Comparison of ENCODE assay signal across 12 cellular contexts in genomic region chr14:69137456-69138188, GRCh38.
DNase-seq lines count a peak whose midpoint lies in the region; ATAC-seq and TF ChIP-seq lines count a peak whose summit lies in the region.
"Had no signal": no experiment of that assay in that cellular context is flagged by ENCODE, and none has a peak within 500 bp of the region (broad histone marks: within the 10 kb centered on the region; RNA-seq: fewer than 3 reads in every experiment).

No MANE protein-coding gene starts in this region.

- H3K4me3 ChIP-seq in GM12865 (ENCODE audit: low read depth, low read length): no peak overlapping the region
- H3K4me3 ChIP-seq in HEK293 (ENCODE audit: low read depth, low read length): no peak overlapping the region
- H3K4me3 ChIP-seq in choroid plexus epithelial cell (ENCODE audit: low read depth, low read length): no peak overlapping the region
- H3K4me3 ChIP-seq: breast epithelium, stomach had no signal

- TF ChIP-seq CTCF in GM12865 (IDR thresholded peaks at IDR 0.05; ENCODE audit: insufficient read depth, low read depth, low read length, missing control alignments) (no peak), HEK293 (tag by site-specific recombination; IDR thresholded peaks at IDR 0.05) (no peak), choroid plexus epithelial cell (conservative IDR thresholded peaks at IDR 0.05; ENCODE audit: low read depth, low read length) (no peak), nephron (IDR thresholded peaks at IDR 0.05; ENCODE audit: unreplicated experiment in 3 of 3) (no peak)

- H3K27me3 Mint-ChIP-seq in nephron (ENCODE audit: low read depth): no peaks in the 10 kb centered on the region

- H3K9me3 ChIP-seq in HEK293 (ENCODE audit: control insufficient read depth, insufficient read depth, low read depth, low read length): no peaks in the 10 kb centered on the region
- H3K9me3 ChIP-seq: breast epithelium, stomach had no signal

- peak overlapping the region; percentile 28; the same call in 1 of the 2 replicates for H3K27ac ChIP-seq in HEK293 (ENCODE audit: extremely low read depth, low read depth, low read length)
- H3K27ac ChIP-seq: breast epithelium had no signal

- peaks cover 26% of the 10 kb centered on the region for H3K4me1 Mint-ChIP-seq in nephron

- no peaks in the 10 kb centered on the region for H3K9me3 Mint-ChIP-seq in nephron

- no peak overlapping the region for H3K4me3 Mint-ChIP-seq in nephron

- CTCF ChIA-PET in HEK293 (lab: Yijun Ruan, JAX): interaction anchor here (0.5 to 2.1 kb wide), 5 partner anchors 8 to 910 kb away, joined by 3 to 12 read pairs (median 4); no protein-coding TSS in a partner anchor

- no peak for ATAC-seq in HG03571 (IDR thresholded peaks at IDR 0.05; ENCODE audit: unreplicated experiment)
- ATAC-seq in GM21825 (IDR thresholded peaks at IDR 0.05; ENCODE audit: unreplicated experiment): no peak
- no peak for ATAC-seq in HG03108 (IDR thresholded peaks at IDR 0.05; ENCODE audit: unreplicated experiment)

- peak; percentile 56 for DNase-seq in GM12865 (ENCODE audit: low read depth)
- DNase-seq in choroid plexus epithelial cell (ENCODE audit: low read depth): peak; percentile 56
- DNase-seq in NCI-H446 (lab: John Stamatoyannopoulos, UW): no peak
- DNase-seq: DMS153, NCI-H526, stomach had no signal

- H3K36me3 Mint-ChIP-seq in nephron (ENCODE audit: low read depth): peaks cover 15% of the 10 kb centered on the region

- H3K4me1 ChIP-seq in HEK293 (ENCODE audit: control insufficient read depth, insufficient read depth, low read length): peaks cover 39% of the 10 kb centered on the region
- H3K4me1 ChIP-seq: breast epithelium had no signal

- POLR2A ChIA-PET in HEK293 (lab: Yijun Ruan, JAX): interaction anchor here (0.7 kb wide), 1 partner anchor 34 kb away, joined by 3 read pairs; no protein-coding TSS in a partner anchor

- peak overlapping the region in 2 of 3 experiments; percentile 35 to 44 for H3K27ac Mint-ChIP-seq in nephron

- H3K36me3 ChIP-seq in HEK293 (ENCODE audit: control insufficient read depth in 2 of 2, insufficient read depth in 1 of 2, low read length in 2 of 2): no peaks in the 10 kb centered on the region; a peak in 1 of 3 replicates
- H3K36me3 ChIP-seq: breast epithelium had no signal

TF ChIP-seq in HEK293, 187 proteins besides CTCF, POLR2A, EP300 and RAD21:
- no peak for TF ChIP-seq ZNF621 (tag by site-specific recombination; IDR thresholded peaks at IDR 0.05)
- no peak for TF ChIP-seq ZFP3 (tag by site-specific recombination; IDR thresholded peaks at IDR 0.05; ENCODE audit: low read depth)
- no peak for TF ChIP-seq ZBTB11 (tag by site-specific recombination; conservative IDR thresholded peaks at IDR 0.05; ENCODE audit: low read depth)
- no peak for TF ChIP-seq ZNF704 (tag by site-specific recombination; IDR thresholded peaks at IDR 0.05)
- no peak for TF ChIP-seq ZNF292 (tag by site-specific recombination; IDR thresholded peaks at IDR 0.05; ENCODE audit: borderline replicate concordance, low read depth)
- TF ChIP-seq ZNF350 (tag by site-specific recombination; IDR thresholded peaks at IDR 0.05): no peak
- no peak for TF ChIP-seq ZNF394 (tag by site-specific recombination; IDR thresholded peaks at IDR 0.05; ENCODE audit: borderline replicate concordance)
- no peak for TF ChIP-seq ZSCAN5A (tag by site-specific recombination; IDR thresholded peaks at IDR 0.05)

Comparison
In these comparisons a context has a peak if more than half of its experiments do, and no peak if none do; other contexts are left out.
1. DNase-seq: peak in GM12865 (single experiment) and choroid plexus epithelial cell (single experiment); none in NCI-H446 (0 of 2).